8 cellular contexts compared by ENCODE assay signal in genomic region chr17:27293359-27293897, GRCh38. TPM values are rescaled to one million over a fixed set of nuclear protein-coding genes. Genes with fewer than 3 reads are reported as not detected.
DNase-seq lines count a peak whose midpoint lies in the region; ATAC-seq and TF ChIP-seq lines count a peak whose summit lies in the region.

No MANE protein-coding gene starts in this region.

- peak overlapping the region; percentile 98 to 99 for H3K27ac ChIP-seq in right atrium auricular region
- H3K27ac ChIP-seq in spleen = peak overlapping the region; percentile 99 to 100 (median 100)

- ATAC-seq in HG02938 (IDR thresholded peaks at IDR 0.05; ENCODE audit: unreplicated experiment) (no peak), HG03378 (IDR thresholded peaks at IDR 0.05; ENCODE audit: unreplicated experiment) (no peak)

- intact Hi-C loops in spleen (cut with DNase I; ENCODE audit: low total_unique reads) = loop anchor here (5.0 kb wide), 1 partner anchor 46 kb away; no protein-coding TSS in a partner anchor

- TF ChIP-seq CTCF in right atrium auricular region (IDR thresholded peaks at IDR 0.05) = no peak
- TF ChIP-seq CTCF in spleen (IDR thresholded peaks at IDR 0.05 in 8 of 11, conservative IDR thresholded peaks at IDR 0.05 in 3 of 11) = no peak

- peak; percentile 7 for DNase-seq in activated CD4-positive, alpha-beta T cell treated with anti-CD3 and anti-CD28 coated beads for 48 hours
- no peak for DNase-seq in activated CD4-positive, alpha-beta T cell treated with anti-CD3 and anti-CD28 coated beads for 1 hour
- peak; percentile 56 for DNase-seq in activated CD8-positive, alpha-beta memory T cell treated with anti-CD3 and anti-CD28 coated beads, Interleukin-2, amount 50 U/mL, for 48 hours
- DNase-seq in right atrium auricular region (ENCODE audit: low spot score) (no peak), spleen (peak; percentile 89), OCI-M2 (lab: John Stamatoyannopoulos, UW; ENCODE audit: unreplicated experiment) (no peak)

- peaks cover 0 to 28% of the 10 kb centered on the region in 2 donors for H3K4me1 ChIP-seq in right atrium auricular region
- H3K4me1 ChIP-seq in spleen = peaks cover 19 to 48% (median 39%) of the 10 kb centered on the region in 6 donors

- peak overlapping the region in 1 of 2 donors; percentile 74 for H3K4me3 ChIP-seq in right atrium auricular region
- peak overlapping the region in 6 of 8 donors; percentile 67 to 97 (median 74) for H3K4me3 ChIP-seq in spleen

- H3K27me3 ChIP-seq in right atrium auricular region (no peaks in the 10 kb centered on the region), spleen (replicated peaks in 1 of 7) (no peaks in the 10 kb centered on the region)

- no peaks in the 10 kb centered on the region for H3K36me3 ChIP-seq in right atrium auricular region
- H3K36me3 ChIP-seq in spleen = peaks cover 0 to 9% (median 0%) of the 10 kb centered on the region in 6 donors

- WGBS in spleen, 5 donors = 88 to 91% (median 90%) methylated on average over 15 of the region's 15 CpGs

- no peaks in the 10 kb centered on the region for H3K9me3 ChIP-seq in right atrium auricular region
- no peaks in the 10 kb centered on the region for H3K9me3 ChIP-seq in spleen

- no peak for TF ChIP-seq POLR2A in spleen (IDR thresholded peaks at IDR 0.05)

RNA-seq across cellular contexts. Expression of gene WSB1, which starts 0.5 kb away (rescaled TPM):
- 10 to 100 TPM; 38.0 to 44.7 TPM for total RNA-seq in right atrium auricular region
- total RNA-seq in spleen = 100 to 1,000 TPM; 356 to 641 (median 467) TPM
- 10 to 100 TPM; 54.7 to 92.3 (median 86.3) TPM for polyA plus RNA-seq in spleen

Comparison
In these comparisons a context has a peak if more than half of its experiments do, and no peak if none do; other contexts are left out.
1. DNase-seq: peak in activated CD4-positive, alpha-beta T cell treated with anti-CD3 and anti-CD28 coated beads for 48 hours (single experiment), activated CD8-positive, alpha-beta memory T cell treated with anti-CD3 and anti-CD28 coated beads, Interleukin-2, amount 50 U/mL, for 48 hours (single experiment) and spleen (single experiment); none in activated CD4-positive, alpha-beta T cell treated with anti-CD3 and anti-CD28 coated beads for 1 hour (single experiment), right atrium auricular region (single experiment) and OCI-M2 (single experiment).
2. RNA of gene WSB1, which starts 0.5 kb away (total RNA-seq): 356 to 641 TPM in spleen; 38.0 to 44.7 TPM in right atrium auricular region; every median in the first group is over 4 times any median in the second.